Comparison of ENCODE assay signal across 1 cellular context in the genomic region with DNA sequence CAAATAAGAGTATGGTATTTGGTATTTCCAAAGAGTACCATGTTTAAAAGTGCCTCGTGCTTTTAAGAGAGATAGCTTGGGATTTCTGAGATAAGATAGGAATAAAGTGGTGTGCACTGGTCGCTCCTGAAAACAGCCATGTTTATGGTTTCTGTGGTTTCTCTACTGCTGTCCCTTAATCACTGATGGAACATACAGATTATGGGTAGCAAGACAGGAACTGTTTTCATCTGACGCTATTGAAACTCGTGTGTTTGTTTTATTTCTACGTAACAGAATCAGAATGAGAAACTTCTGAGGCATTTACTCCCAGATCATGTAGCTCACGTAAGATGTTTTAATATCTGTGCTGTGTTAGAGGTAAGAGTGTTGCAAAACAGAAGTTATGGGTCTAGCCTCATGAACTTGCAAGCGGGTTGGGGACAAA.
TF ChIP-seq lines count a peak whose summit lies in the region.

No MANE protein-coding gene starts in this region.

TF ChIP-seq in IMR-90, 13 proteins besides CTCF, POLR2A, EP300 and RAD21:
- TF ChIP-seq RFX5 (IDR thresholded peaks at IDR 0.05; ENCODE audit: low read depth, low read length) (no peak), NFE2L2 (IDR thresholded peaks at IDR 0.05; ENCODE audit: low read depth, low read length) (no peak), CHD1 (IDR thresholded peaks at IDR 0.05; ENCODE audit: low read depth, low read length) (no peak), SMC3 (IDR thresholded peaks at IDR 0.05; ENCODE audit: low read depth, low read length) (no peak), MXI1 (IDR thresholded peaks at IDR 0.05; ENCODE audit: borderline replicate concordance, low read depth, low read length) (no peak), CEBPB (IDR thresholded peaks at IDR 0.05; ENCODE audit: low read depth, low read length) (no peak), BHLHE40 (IDR thresholded peaks at IDR 0.05; ENCODE audit: low read depth, low read length) (no peak), MAZ (IDR thresholded peaks at IDR 0.05; ENCODE audit: borderline replicate concordance, low read depth, low read length) (no peak), MAFK (IDR thresholded peaks at IDR 0.05; ENCODE audit: low read depth, low read length) (no peak), RCOR1 (IDR thresholded peaks at IDR 0.05; ENCODE audit: insufficient replicate concordance, low read length) (no peak), FOS (IDR thresholded peaks at IDR 0.05; ENCODE audit: low read depth, low read length) (no peak)
- TF ChIP-seq, protein P1, sequence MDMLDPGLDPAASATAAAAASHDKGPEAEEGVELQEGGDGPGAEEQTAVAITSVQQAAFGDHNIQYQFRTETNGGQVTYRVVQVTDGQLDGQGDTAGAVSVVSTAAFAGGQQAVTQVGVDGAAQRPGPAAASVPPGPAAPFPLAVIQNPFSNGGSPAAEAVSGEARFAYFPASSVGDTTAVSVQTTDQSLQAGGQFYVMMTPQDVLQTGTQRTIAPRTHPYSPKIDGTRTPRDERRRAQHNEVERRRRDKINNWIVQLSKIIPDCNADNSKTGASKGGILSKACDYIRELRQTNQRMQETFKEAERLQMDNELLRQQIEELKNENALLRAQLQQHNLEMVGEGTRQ (IDR thresholded peaks at IDR 0.05; ENCODE audit: low read depth, low read length) = no peak
- TF ChIP-seq, protein P2, sequence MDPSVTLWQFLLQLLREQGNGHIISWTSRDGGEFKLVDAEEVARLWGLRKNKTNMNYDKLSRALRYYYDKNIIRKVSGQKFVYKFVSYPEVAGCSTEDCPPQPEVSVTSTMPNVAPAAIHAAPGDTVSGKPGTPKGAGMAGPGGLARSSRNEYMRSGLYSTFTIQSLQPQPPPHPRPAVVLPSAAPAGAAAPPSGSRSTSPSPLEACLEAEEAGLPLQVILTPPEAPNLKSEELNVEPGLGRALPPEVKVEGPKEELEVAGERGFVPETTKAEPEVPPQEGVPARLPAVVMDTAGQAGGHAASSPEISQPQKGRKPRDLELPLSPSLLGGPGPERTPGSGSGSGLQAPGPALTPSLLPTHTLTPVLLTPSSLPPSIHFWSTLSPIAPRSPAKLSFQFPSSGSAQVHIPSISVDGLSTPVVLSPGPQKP (IDR thresholded peaks at IDR 0.05; ENCODE audit: borderline replicate concordance, low read depth, low read length) = no peak
TF ChIP-seq in IMR-90: peak in this region for 0.
